Comparison of ENCODE assay signal across 9 cellular contexts in genomic region chr1:92583821-92584760, GRCh38.
DNase-seq lines count a peak whose midpoint lies in the region; ATAC-seq and TF ChIP-seq lines count a peak whose summit lies in the region.
"Had no signal": no experiment of that assay in that cellular context is flagged by ENCODE, and none has a peak within 500 bp of the region (broad histone marks: within the 10 kb centered on the region; RNA-seq: fewer than 3 reads in every experiment).

No MANE protein-coding gene starts in this region.

- POLR2A ChIA-PET in activated CD8-positive, alpha-beta T cell treated with anti-CD3 and anti-CD28 coated beads for 36 hours (lab: Charles Lee): interaction anchor here (0.6 to 2.8 kb wide), 9 partner anchors 15 to 268 kb away, joined by 3 to 35 read pairs (median 3); partner anchors contain the start of gene GFI1

- peaks cover 9% of the 10 kb centered on the region for H3K9me3 Mint-ChIP-seq in activated CD8-positive, alpha-beta T cell treated with anti-CD3 and anti-CD28 coated beads for 36 hours
- H3K9me3 Mint-ChIP-seq in natural killer cell: no peaks in the 10 kb centered on the region

- no peak for TF ChIP-seq CTCF in AG09309 (IDR thresholded peaks at IDR 0.05; ENCODE audit: control insufficient read depth, insufficient read depth, low read depth, low read length, missing control alignments)
- peak; percentile 62 for TF ChIP-seq CTCF in activated CD8-positive, alpha-beta T cell treated with anti-CD3 and anti-CD28 coated beads for 36 hours (IDR thresholded peaks at IDR 0.05)
- TF ChIP-seq CTCF in natural killer cell (IDR thresholded peaks at IDR 0.05): no peak

- H3K36me3 Mint-ChIP-seq in activated CD8-positive, alpha-beta T cell treated with anti-CD3 and anti-CD28 coated beads for 36 hours (ENCODE audit: low read depth): peaks cover 19% of the 10 kb centered on the region
- H3K36me3 Mint-ChIP-seq in natural killer cell: no peaks in the 10 kb centered on the region

- H3K4me3 ChIP-seq in AG09309 (ENCODE audit: control insufficient read depth, low read depth, low read length): no peak overlapping the region

- peak; percentile 18 for DNase-seq in AG09309 (ENCODE audit: low read depth)
- peak; percentile 27 for DNase-seq in activated CD8-positive, alpha-beta T cell treated with anti-CD3 and anti-CD28 coated beads for 36 hours
- DNase-seq in natural killer cell: no peak
- no peak for DNase-seq in globus pallidus (ENCODE audit: low spot score)
- DNase-seq in HUDEP-2 (lab: John Stamatoyannopoulos, UW; ENCODE audit: unreplicated experiment in 76 of 76): no peak
- DNase-seq in DMS53 (lab: John Stamatoyannopoulos, UW): no peak

- H3K4me3 Mint-ChIP-seq in activated CD8-positive, alpha-beta T cell treated with anti-CD3 and anti-CD28 coated beads for 36 hours: peak overlapping the region; percentile 69
- H3K4me3 Mint-ChIP-seq in natural killer cell: peak overlapping the region; percentile 76
- H3K4me3 Mint-ChIP-seq: brain had no signal

- peak overlapping the region; percentile 95 for H3K27ac Mint-ChIP-seq in activated CD8-positive, alpha-beta T cell treated with anti-CD3 and anti-CD28 coated beads for 36 hours
- H3K27ac Mint-ChIP-seq in natural killer cell: peak overlapping the region; percentile 86 to 88
- H3K27ac Mint-ChIP-seq: brain had no signal

- intact Hi-C loops in activated CD8-positive, alpha-beta T cell treated with anti-CD3 and anti-CD28 coated beads for 36 hours (cut with micrococcal nuclease): loop anchor here (1.0 to 5.0 kb wide), 2 partner anchors 46 to 97 kb away; partner anchors contain the start of gene GFI1
- intact Hi-C loops in natural killer cell (cut with micrococcal nuclease): loop anchor here (1.0 to 2.0 kb wide), 4 partner anchors 46 to 268 kb away; no protein-coding TSS in a partner anchor

- no peaks in the 10 kb centered on the region for H3K27me3 Mint-ChIP-seq in activated CD8-positive, alpha-beta T cell treated with anti-CD3 and anti-CD28 coated beads for 36 hours
- H3K27me3 Mint-ChIP-seq in natural killer cell (ENCODE audit: low read depth in 2 of 2): no peaks in the 10 kb centered on the region
- H3K27me3 Mint-ChIP-seq: brain had no signal

- CTCF ChIA-PET in activated CD8-positive, alpha-beta T cell treated with anti-CD3 and anti-CD28 coated beads for 36 hours (lab: Charles Lee): interaction anchor here (0.8 to 2.8 kb wide), 3 partner anchors 13 to 98 kb away, joined by 3 to 18 read pairs (median 4); partner anchors contain the start of gene GFI1

- ATAC-seq in GM19328 (IDR thresholded peaks at IDR 0.05; ENCODE audit: unreplicated experiment): peak; percentile 69
- ATAC-seq in HG03196 (IDR thresholded peaks at IDR 0.05; ENCODE audit: unreplicated experiment): peak; percentile 85
- ATAC-seq in activated CD8-positive, alpha-beta T cell treated with anti-CD3 and anti-CD28 coated beads for 36 hours: peak; percentile 65
- peak; percentile 85 to 96 (median 89) for ATAC-seq in natural killer cell

- peaks cover 66% of the 10 kb centered on the region for H3K4me1 Mint-ChIP-seq in activated CD8-positive, alpha-beta T cell treated with anti-CD3 and anti-CD28 coated beads for 36 hours (ENCODE audit: low read depth)
- H3K4me1 Mint-ChIP-seq in natural killer cell: peaks cover 20% of the 10 kb centered on the region in 2 donors
- H3K4me1 Mint-ChIP-seq: brain had no signal

Comparison
In these comparisons a context has a peak if more than half of its experiments do, and no peak if none do; other contexts are left out.
1. DNase-seq: peak in AG09309 (single experiment) and activated CD8-positive, alpha-beta T cell treated with anti-CD3 and anti-CD28 coated beads for 36 hours (single experiment); none in natural killer cell (single experiment), globus pallidus (single experiment), HUDEP-2 (0 of 76) and DMS53 (single experiment).
2. Peak in every context shown above with its lines, with median percentiles within 50 percentile points of each other: ATAC-seq.